Comparison of ENCODE assay signal across 8 cellular contexts in genomic region chrX:71068052-71068918, GRCh38. TPM values are rescaled to one million over a fixed set of nuclear protein-coding genes. Genes with fewer than 3 reads are reported as not detected.
DNase-seq lines count a peak whose midpoint lies in the region; ATAC-seq and TF ChIP-seq lines count a peak whose summit lies in the region.

Gene SNX12 (minus strand): TSS chrX:71068334. CDS start chrX:71068306, 28 bp downstream.

- peak; percentile 72 for TF ChIP-seq POLR2A in GM15510 (IDR thresholded peaks at IDR 0.05; ENCODE audit: borderline replicate concordance, extremely low read depth, insufficient read length)
- TF ChIP-seq POLR2A in adrenal gland (IDR thresholded peaks at IDR 0.05), result peak in 1 of 2 donors; percentile 71
- peak in 1 of 2 donors; percentile 77 for TF ChIP-seq POLR2A in heart left ventricle (IDR thresholded peaks at IDR 0.05)

- intact Hi-C loops in adrenal gland (cut with DNase I), result loop anchor here in 1 of 2 donors (5.0 kb wide), 1 partner anchor 59 kb away; no protein-coding TSS in a partner anchor
- intact Hi-C loops in heart left ventricle (cut with DNase I), result loop anchor here in 1 of 10 donors (2.0 kb wide), 2 partner anchors 29 to 115 kb away; no protein-coding TSS in a partner anchor
- intact Hi-C loops in posterior cingulate gyrus (cut with DNase I), result no loop called here

- 0 to 61% (median 18%) methylated on average over 18 to 72 of the region's 72 CpGs for WGBS in adrenal gland, 4 donors
- 1 to 33% (median 17%) methylated on average over 41 to 72 of the region's 72 CpGs for WGBS in heart left ventricle, 4 donors

- no peaks in the 10 kb centered on the region for H3K36me3 ChIP-seq in adrenal gland (replicated peaks in 1 of 2)
- peaks cover 0 to 5% (median 0%) of the 10 kb centered on the region in 9 donors for H3K36me3 ChIP-seq in heart left ventricle

- ATAC-seq in HG02884 (IDR thresholded peaks at IDR 0.05; ENCODE audit: unreplicated experiment) (peak; percentile 96), heart left ventricle (peak; percentile 97 to 99 (median 98))

- H3K9me3 ChIP-seq in adrenal gland (replicated peaks in 1 of 3), result no peaks in the 10 kb centered on the region
- no peaks in the 10 kb centered on the region for H3K9me3 ChIP-seq in heart left ventricle

- peak within 1 kb of the TSS; percentile 98 for H3K4me3 Mint-ChIP-seq in type B pancreatic cell

- H3K9me3 Mint-ChIP-seq in type B pancreatic cell, result no peaks in the 10 kb centered on the region

- peak within 1 kb of the TSS in 2 of 4 donors; percentile 40 to 55 for H3K4me3 ChIP-seq in adrenal gland
- peak within 1 kb of the TSS; percentile 37 to 92 (median 66) for H3K4me3 ChIP-seq in heart left ventricle

- peak within 1 kb of the TSS; percentile 53 to 88 (median 78) for H3K27ac ChIP-seq in adrenal gland
- H3K27ac ChIP-seq in heart left ventricle, result peak within 1 kb of the TSS; percentile 61 to 88 (median 83)

- peak within 1 kb of the TSS; percentile 93 for H3K27ac Mint-ChIP-seq in type B pancreatic cell

- peaks cover 0 to 6% of the 10 kb centered on the region in 2 donors for H3K4me1 ChIP-seq in adrenal gland (replicated peaks in 1 of 2)
- peaks cover 0 to 19% (median 2%) of the 10 kb centered on the region in 12 donors for H3K4me1 ChIP-seq in heart left ventricle

- H3K27me3 Mint-ChIP-seq in type B pancreatic cell, result no peaks in the 10 kb centered on the region

- H3K36me3 Mint-ChIP-seq in type B pancreatic cell, result peaks cover 4% of the 10 kb centered on the region

- DNase-seq in NCI-H146 treated with DMSO at 0.1 percent for 48 hours (lab: John Stamatoyannopoulos, UW; ENCODE audit: unreplicated experiment), result peak; percentile 79
- peak; percentile 72 to 94 (median 81) for DNase-seq in T-helper 1 cell
- DNase-seq in adrenal gland, result peak; percentile 87 to 98 (median 94)
- peak; percentile 91 to 94 (median 91) for DNase-seq in heart left ventricle
- DNase-seq in posterior cingulate gyrus, result peak; percentile 82 to 99 (median 88)
- peak; percentile 88 for DNase-seq in type B pancreatic cell (ENCODE audit: extremely low spot score, unreplicated experiment)

- peaks cover 6% of the 10 kb centered on the region for H3K4me1 Mint-ChIP-seq in type B pancreatic cell (ENCODE audit: unreplicated experiment)

- H3K27me3 ChIP-seq in adrenal gland (peaks cover 6% of the 10 kb centered on the region), heart left ventricle (no peaks in the 10 kb centered on the region)

- TF ChIP-seq CTCF in adrenal gland (IDR thresholded peaks at IDR 0.05) (peak in 4 of 6 experiments; percentile 40 to 96 (median 80)), heart left ventricle (IDR thresholded peaks at IDR 0.05) (no peak), type B pancreatic cell (conservative IDR thresholded peaks at IDR 0.05) (no peak)

RNA-seq across cellular contexts. Expression of gene SNX12, which starts in this region (rescaled TPM):
- total RNA-seq in adrenal gland, result 100 to 1,000 TPM in 1 of 8 donors, 10 to 100 TPM in 7; 68.0 to 101 (median 78.8) TPM
- polyA plus RNA-seq in adrenal gland, result 10 to 100 TPM; 25.4 to 75.8 (median 42.3) TPM
- 10 to 100 TPM; 40.2 to 62.5 (median 47.7) TPM for total RNA-seq in heart left ventricle
- polyA plus RNA-seq in heart left ventricle, result 10 to 100 TPM; 20.8 to 64.5 TPM
- 67.0 and 79.3 TPM in 2 replicates for total RNA-seq in type B pancreatic cell (ENCODE audit: low replicate concordance)

Comparison
In these comparisons a context has a peak if more than half of its experiments do, and no peak if none do; other contexts are left out.
1. CTCF ChIP-seq: peak in adrenal gland (4 of 6); none in heart left ventricle (0 of 12) and type B pancreatic cell (single experiment).
2. Peak in every context shown above with its lines, with median percentiles within 50 percentile points of each other: DNase-seq.